Comparison of ENCODE assay signal across 8 cellular contexts in genomic region chr1:53326088-53326597, GRCh38. TPM values are rescaled to one million over a fixed set of nuclear protein-coding genes. Genes with fewer than 3 reads are reported as not detected.
DNase-seq lines count a peak whose midpoint lies in the region; ATAC-seq and TF ChIP-seq lines count a peak whose summit lies in the region.

No MANE protein-coding gene starts in this region.

- H3K4me3 ChIP-seq in ovary (peak overlapping the region; percentile 68), thyroid gland (replicated peaks in 1 of 3) (peak overlapping the region; percentile 63 to 89 (median 78))

- H3K36me3 ChIP-seq in ovary (no peaks in the 10 kb centered on the region), thyroid gland (peaks cover 2 to 10% of the 10 kb centered on the region in 2 donors)

- H3K9me3 ChIP-seq in ovary (no peaks in the 10 kb centered on the region), thyroid gland (no peaks in the 10 kb centered on the region)

- TF ChIP-seq POLR2A in ovary (IDR thresholded peaks at IDR 0.05), result no peak
- peak in 1 of 2 donors; percentile 36 for TF ChIP-seq POLR2A in thyroid gland (IDR thresholded peaks at IDR 0.05)

- H3K4me1 ChIP-seq in ovary (ENCODE audit: insufficient read depth), result peaks cover 6% of the 10 kb centered on the region
- H3K4me1 ChIP-seq in thyroid gland, result peaks cover 25 to 30% of the 10 kb centered on the region in 2 donors

- ATAC-seq in HG02571 (IDR thresholded peaks at IDR 0.05; ENCODE audit: unreplicated experiment) (peak; percentile 86), Right ventricle myocardium inferior (peak; percentile 96)

- DNase-seq in GM10248 (ENCODE audit: extremely low spot score) (peak; percentile 97), NAMALWA (ENCODE audit: low spot score) (peak; percentile 97), SK-N-DZ (ENCODE audit: low spot score) (peak; percentile 89), Right ventricle myocardium inferior (ENCODE audit: missing footprints) (peak; percentile 95), ovary (peak; percentile 29 to 71 (median 61)), thyroid gland (peak; percentile 94 to 97)
- DNase-seq in activated naive CD4-positive, alpha-beta T cell treated with anti-CD3 and anti-CD28 coated beads, Interleukin-2, amount 50 U/mL, for 16 hours, result peak; percentile 96

- 0 to 1% (median 0%) methylated on average over 35 to 42 of the region's 42 CpGs for WGBS in ovary, 3 donors
- WGBS in thyroid gland, 2 donors, result 0 to 2% methylated on average over 1 to 11 of the region's 42 CpGs

- CTCF ChIA-PET in GM10248 (lab: Yijun Ruan, JAX), result interaction anchor here (0.9 to 1.4 kb wide), 5 partner anchors 9 to 48 kb away, joined by 3 to 5 read pairs (median 5); no protein-coding TSS in a partner anchor

- TF ChIP-seq EP300 in ovary (IDR thresholded peaks at IDR 0.05), result no peak

- no peaks in the 10 kb centered on the region for H3K27me3 ChIP-seq in ovary
- H3K27me3 ChIP-seq in thyroid gland, result no peaks in the 10 kb centered on the region

- TF ChIP-seq CTCF in GM10248 (IDR thresholded peaks at IDR 0.05; ENCODE audit: control extremely low read depth, extremely low read depth, low read depth, missing control alignments), result no peak
- TF ChIP-seq CTCF in ovary (IDR thresholded peaks at IDR 0.05), result no peak
- no peak for TF ChIP-seq CTCF in thyroid gland (IDR thresholded peaks at IDR 0.05)

- POLR2A ChIA-PET in GM10248 (lab: Yijun Ruan, JAX), result interaction anchor here (0.8 to 1.0 kb wide), 2 partner anchors 9 to 19 kb away, joined by 3 to 4 read pairs; no protein-coding TSS in a partner anchor

- H3K27ac ChIP-seq in ovary, result peak overlapping the region in 1 of 2 donors; percentile 29
- H3K27ac ChIP-seq in thyroid gland, result peak overlapping the region; percentile 45 to 69 (median 47)

- intact Hi-C loops in Right ventricle myocardium inferior (cut with DNase I), result loop anchor here (5.0 kb wide), 1 partner anchor 51 kb away; no protein-coding TSS in a partner anchor
- intact Hi-C loops in ovary (cut with DNase I), result no loop called here
- intact Hi-C loops in thyroid gland (cut with DNase I), result no loop called here

RNA-seq across cellular contexts. Expression of gene LRP8, which starts 1.7 kb away (rescaled TPM):
- polyA plus RNA-seq in SK-N-DZ (2014; cell fraction: cytosol; rRNA removed), result 12.7 and 13.1 TPM in 2 replicates
- 25.9 and 38.3 TPM in 2 replicates for polyA plus RNA-seq in SK-N-DZ (2014; cell fraction: nucleus; rRNA removed)
- total RNA-seq in Right ventricle myocardium inferior (1.2 TPM), ovary (10 to 100 TPM in 1 of 7 donors, 1 to 10 TPM in 6; 1.2 to 10.6 (median 2.2) TPM), thyroid gland (100 to 1,000 TPM in 3 of 4 donors, 10 to 100 TPM in 1; 92.8 to 200 (median 143) TPM)
- polyA plus RNA-seq in ovary, result 1 to 10 TPM; 1.5 to 8.9 TPM

Comparison
In these comparisons a context has a peak if more than half of its experiments do, and no peak if none do; other contexts are left out.
1. RNA of gene LRP8, which starts 1.7 kb away (total RNA-seq): 92.8 to 200 TPM in thyroid gland; 1.2 to 10.6 TPM in ovary and 1.2 TPM in Right ventricle myocardium inferior (single experiment); every median in the first group is over 4 times any median in the second.
2. Peak in every context shown above with its lines, with median percentiles within 50 percentile points of each other: DNase-seq.